In genomic region chr5:159207616-159208507, GRCh38 we compare ENCODE assay signal across 1 cellular context.
TF ChIP-seq lines count a peak whose summit lies in the region.

No MANE protein-coding gene starts in this region.

TF ChIP-seq in K562, 482 proteins besides CTCF, POLR2A, EP300 and RAD21 (continued from another document):
- TF ChIP-seq FOXP4 (CRISPR knock-in tag; IDR thresholded peaks at IDR 0.05; ENCODE audit: borderline replicate concordance), result 0 out of 2 replicates have a peak, but pooled peaks have one; percentile 68
- peak; percentile 57; the same call in 1 of the 2 replicates for TF ChIP-seq ATF7 (IDR thresholded peaks at IDR 0.05)
- TF ChIP-seq, protein P1, sequence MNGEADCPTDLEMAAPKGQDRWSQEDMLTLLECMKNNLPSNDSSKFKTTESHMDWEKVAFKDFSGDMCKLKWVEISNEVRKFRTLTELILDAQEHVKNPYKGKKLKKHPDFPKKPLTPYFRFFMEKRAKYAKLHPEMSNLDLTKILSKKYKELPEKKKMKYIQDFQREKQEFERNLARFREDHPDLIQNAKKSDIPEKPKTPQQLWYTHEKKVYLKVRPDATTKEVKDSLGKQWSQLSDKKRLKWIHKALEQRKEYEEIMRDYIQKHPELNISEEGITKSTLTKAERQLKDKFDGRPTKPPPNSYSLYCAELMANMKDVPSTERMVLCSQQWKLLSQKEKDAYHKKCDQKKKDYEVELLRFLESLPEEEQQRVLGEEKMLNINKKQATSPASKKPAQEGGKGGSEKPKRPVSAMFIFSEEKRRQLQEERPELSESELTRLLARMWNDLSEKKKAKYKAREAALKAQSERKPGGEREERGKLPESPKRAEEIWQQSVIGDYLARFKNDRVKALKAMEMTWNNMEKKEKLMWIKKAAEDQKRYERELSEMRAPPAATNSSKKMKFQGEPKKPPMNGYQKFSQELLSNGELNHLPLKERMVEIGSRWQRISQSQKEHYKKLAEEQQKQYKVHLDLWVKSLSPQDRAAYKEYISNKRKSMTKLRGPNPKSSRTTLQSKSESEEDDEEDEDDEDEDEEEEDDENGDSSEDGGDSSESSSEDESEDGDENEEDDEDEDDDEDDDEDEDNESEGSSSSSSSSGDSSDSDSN (IDR thresholded peaks at IDR 0.05; ENCODE audit: borderline replicate concordance in 1 of 2, low read depth in 2 of 2, low read length in 2 of 2), result peak; percentile 87 to 98; a peak in 3 of 4 replicates
- TF ChIP-seq SPI1 (IDR thresholded peaks at IDR 0.05; ENCODE audit: borderline replicate concordance, low read depth, low read length), result peak; percentile 72
- peak; percentile 18; the same call in 1 of the 2 replicates for TF ChIP-seq RB1 (IDR thresholded peaks at IDR 0.05; ENCODE audit: low read depth)
- TF ChIP-seq HMG20A (CRISPR knock-in tag; conservative IDR thresholded peaks at IDR 0.05), result no peak
- TF ChIP-seq BCOR (IDR thresholded peaks at IDR 0.05), result peak; percentile 74; the same call in 1 of the 2 replicates
- peak in 1 of 2 experiments; percentile 33; a peak in 1 of 4 replicates for TF ChIP-seq SIN3A (IDR thresholded peaks at IDR 0.05; ENCODE audit: borderline replicate concordance in 2 of 2, control insufficient read depth in 1 of 2, low read depth in 2 of 2, low read length in 2 of 2)
- TF ChIP-seq SMARCA4 (IDR thresholded peaks at IDR 0.05), result peak; percentile 46
- TF ChIP-seq NR2C1 (IDR thresholded peaks at IDR 0.05), result no peak
- TF ChIP-seq NR2C1 (tag; IDR thresholded peaks at IDR 0.05), result 0 out of 2 replicates have a peak, but pooled peaks have one; percentile 8
- peak; percentile 29; the same call in 1 of the 2 replicates for TF ChIP-seq MYC (IDR thresholded peaks at IDR 0.05; ENCODE audit: low read depth, low read length)
- TF ChIP-seq MYC (CRISPR knock-in tag; IDR thresholded peaks at IDR 0.05; ENCODE audit: borderline replicate concordance, low read depth), result no peak
- TF ChIP-seq ZBTB43 (CRISPR knock-in tag; IDR thresholded peaks at IDR 0.05), result peak; percentile 69; the same call in 1 of the 2 replicates
- TF ChIP-seq ID3 (CRISPR knock-in tag; IDR thresholded peaks at IDR 0.05), result no peak
- peak; percentile 75; the same call in 1 of the 2 replicates for TF ChIP-seq ID3 (tag; IDR thresholded peaks at IDR 0.05)
- peak; percentile 92 for TF ChIP-seq RBFOX2 (IDR thresholded peaks at IDR 0.05; ENCODE audit: low read depth, low read length)
- peak; percentile 91 for TF ChIP-seq HMBOX1 (IDR thresholded peaks at IDR 0.05)
- TF ChIP-seq CBFA2T3 (IDR thresholded peaks at IDR 0.05), result peak; percentile 91
- peak; percentile 18 for TF ChIP-seq NFRKB (IDR thresholded peaks at IDR 0.05; ENCODE audit: low read depth)
- TF ChIP-seq ATF2 (CRISPR knock-in tag; IDR thresholded peaks at IDR 0.05), result no peak
- TF ChIP-seq HDAC3 (IDR thresholded peaks at IDR 0.05; ENCODE audit: borderline replicate concordance, partially characterized antibody), result peak; percentile 79
- TF ChIP-seq JUN (IDR thresholded peaks at IDR 0.05; ENCODE audit: borderline replicate concordance, low read depth, low read length), result no peak
- TF ChIP-seq JUN (CRISPR knock-in tag; IDR thresholded peaks at IDR 0.05; ENCODE audit: borderline replicate concordance), result no peak
- TF ChIP-seq TEAD4 (IDR thresholded peaks at IDR 0.05; ENCODE audit: low read length), result peak; percentile 70
- TF ChIP-seq TEAD4 (CRISPR knock-in tag; IDR thresholded peaks at IDR 0.05; ENCODE audit: borderline replicate concordance), result no peak
- peak; percentile 78; the same call in 1 of the 2 replicates for TF ChIP-seq MYNN (IDR thresholded peaks at IDR 0.05)
- TF ChIP-seq MYNN (CRISPR knock-in tag; IDR thresholded peaks at IDR 0.05), result no peak
- 0 out of 2 replicates have a peak, but pooled peaks have one; percentile 53 for TF ChIP-seq CBX5 (IDR thresholded peaks at IDR 0.05; ENCODE audit: borderline replicate concordance, low read depth)
- TF ChIP-seq, protein P2, sequence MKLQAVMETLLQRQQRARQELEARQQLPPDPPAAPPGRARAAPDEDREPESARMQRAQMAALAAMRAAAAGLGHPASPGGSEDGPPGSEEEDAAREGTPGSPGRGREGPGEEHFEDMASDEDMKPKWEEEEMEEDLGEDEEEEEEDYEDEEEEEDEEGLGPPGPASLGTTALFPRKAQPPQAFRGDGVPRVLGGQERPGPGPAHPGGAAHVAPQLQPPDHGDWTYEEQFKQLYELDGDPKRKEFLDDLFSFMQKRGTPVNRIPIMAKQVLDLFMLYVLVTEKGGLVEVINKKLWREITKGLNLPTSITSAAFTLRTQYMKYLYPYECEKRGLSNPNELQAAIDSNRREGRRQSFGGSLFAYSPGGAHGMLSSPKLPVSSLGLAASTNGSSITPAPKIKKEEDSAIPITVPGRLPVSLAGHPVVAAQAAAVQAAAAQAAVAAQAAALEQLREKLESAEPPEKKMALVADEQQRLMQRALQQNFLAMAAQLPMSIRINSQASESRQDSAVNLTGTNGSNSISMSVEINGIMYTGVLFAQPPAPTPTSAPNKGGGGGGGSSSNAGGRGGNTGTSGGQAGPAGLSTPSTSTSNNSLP (IDR thresholded peaks at IDR 0.05; ENCODE audit: borderline replicate concordance, low read depth, low read length), result 0 out of 2 replicates have a peak, but pooled peaks have one; percentile 13
- TF ChIP-seq ZNF140 (CRISPR knock-in tag; IDR thresholded peaks at IDR 0.05), result no peak
- TF ChIP-seq DPF2 (IDR thresholded peaks at IDR 0.05), result peak; percentile 76
- TF ChIP-seq HDAC2 (IDR thresholded peaks at IDR 0.05), result peak; percentile 64; the same call in 1 of the 2 replicates
- TF ChIP-seq SMAD4 (CRISPR knock-in tag; conservative IDR thresholded peaks at IDR 0.05), result peak; percentile 96
- 0 out of 4 replicates have a peak, but pooled peaks of 1 of the 2 experiments have one; percentile 16 for TF ChIP-seq FOXK2 (conservative IDR thresholded peaks at IDR 0.05 in 1 of 2, IDR thresholded peaks at IDR 0.05 in 1 of 2; ENCODE audit: low read depth in 2 of 2)
- peak in 1 of 2 experiments; percentile 44; a peak in 2 of 4 replicates for TF ChIP-seq TRIM24 (IDR thresholded peaks at IDR 0.05)
- 0 out of 2 replicates have a peak, but pooled peaks have one; percentile 26 for TF ChIP-seq L3MBTL2 (IDR thresholded peaks at IDR 0.05)
- TF ChIP-seq, protein P3, sequence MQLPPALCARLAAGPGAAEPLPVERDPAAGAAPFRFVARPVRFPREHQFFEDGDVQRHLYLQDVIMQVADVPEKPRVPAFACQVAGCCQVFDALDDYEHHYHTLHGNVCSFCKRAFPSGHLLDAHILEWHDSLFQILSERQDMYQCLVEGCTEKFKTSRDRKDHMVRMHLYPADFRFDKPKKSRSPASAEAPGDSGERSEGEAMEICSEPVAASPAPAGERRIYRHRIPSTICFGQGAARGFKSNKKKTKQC (CRISPR knock-in tag; IDR thresholded peaks at IDR 0.05), result peak; percentile 24; the same call in 1 of the 2 replicates
- TF ChIP-seq C11orf30 (IDR thresholded peaks at IDR 0.05; ENCODE audit: low read depth), result peak; percentile 40; the same call in 1 of the 2 replicates
- no peak for TF ChIP-seq NFIX (CRISPR knock-in tag; IDR thresholded peaks at IDR 0.05; ENCODE audit: low read depth)
- TF ChIP-seq, protein P4, sequence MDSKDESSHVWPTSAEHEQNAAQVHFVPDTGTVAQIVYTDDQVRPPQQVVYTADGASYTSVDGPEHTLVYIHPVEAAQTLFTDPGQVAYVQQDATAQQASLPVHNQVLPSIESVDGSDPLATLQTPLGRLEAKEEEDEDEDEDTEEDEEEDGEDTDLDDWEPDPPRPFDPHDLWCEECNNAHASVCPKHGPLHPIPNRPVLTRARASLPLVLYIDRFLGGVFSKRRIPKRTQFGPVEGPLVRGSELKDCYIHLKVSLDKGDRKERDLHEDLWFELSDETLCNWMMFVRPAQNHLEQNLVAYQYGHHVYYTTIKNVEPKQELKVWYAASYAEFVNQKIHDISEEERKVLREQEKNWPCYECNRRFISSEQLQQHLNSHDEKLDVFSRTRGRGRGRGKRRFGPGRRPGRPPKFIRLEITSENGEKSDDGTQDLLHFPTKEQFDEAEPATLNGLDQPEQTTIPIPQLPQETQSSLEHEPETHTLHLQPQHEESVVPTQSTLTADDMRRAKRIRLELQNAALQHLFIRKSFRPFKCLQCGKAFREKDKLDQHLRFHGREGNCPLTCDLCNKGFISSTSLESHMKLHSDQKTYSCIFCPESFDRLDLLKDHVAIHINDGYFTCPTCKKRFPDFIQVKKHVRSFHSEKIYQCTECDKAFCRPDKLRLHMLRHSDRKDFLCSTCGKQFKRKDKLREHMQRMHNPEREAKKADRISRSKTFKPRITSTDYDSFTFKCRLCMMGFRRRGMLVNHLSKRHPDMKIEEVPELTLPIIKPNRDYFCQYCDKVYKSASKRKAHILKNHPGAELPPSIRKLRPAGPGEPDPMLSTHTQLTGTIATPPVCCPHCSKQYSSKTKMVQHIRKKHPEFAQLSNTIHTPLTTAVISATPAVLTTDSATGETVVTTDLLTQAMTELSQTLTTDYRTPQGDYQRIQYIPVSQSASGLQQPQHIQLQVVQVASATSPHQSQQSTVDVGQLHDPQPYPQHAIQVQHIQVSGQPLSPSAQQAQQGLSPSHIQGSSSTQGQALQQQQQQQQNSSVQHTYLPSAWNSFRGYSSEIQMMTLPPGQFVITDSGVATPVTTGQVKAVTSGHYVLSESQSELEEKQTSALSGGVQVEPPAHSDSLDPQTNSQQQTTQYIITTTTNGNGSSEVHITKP (IDR thresholded peaks at IDR 0.05; ENCODE audit: partially characterized antibody), result peak; percentile 17
- TF ChIP-seq ZBTB1 (CRISPR knock-in tag; IDR thresholded peaks at IDR 0.05; ENCODE audit: borderline replicate concordance, low read depth), result peak; percentile 85
- TF ChIP-seq PHF8 (IDR thresholded peaks at IDR 0.05; ENCODE audit: borderline replicate concordance, low read length), result peak; percentile 32; the same call in 1 of the 2 replicates
- peak; percentile 80 for TF ChIP-seq SMARCE1 (IDR thresholded peaks at IDR 0.05)
